Comparison of ENCODE assay signal across 29 cellular contexts in the genomic region with DNA sequence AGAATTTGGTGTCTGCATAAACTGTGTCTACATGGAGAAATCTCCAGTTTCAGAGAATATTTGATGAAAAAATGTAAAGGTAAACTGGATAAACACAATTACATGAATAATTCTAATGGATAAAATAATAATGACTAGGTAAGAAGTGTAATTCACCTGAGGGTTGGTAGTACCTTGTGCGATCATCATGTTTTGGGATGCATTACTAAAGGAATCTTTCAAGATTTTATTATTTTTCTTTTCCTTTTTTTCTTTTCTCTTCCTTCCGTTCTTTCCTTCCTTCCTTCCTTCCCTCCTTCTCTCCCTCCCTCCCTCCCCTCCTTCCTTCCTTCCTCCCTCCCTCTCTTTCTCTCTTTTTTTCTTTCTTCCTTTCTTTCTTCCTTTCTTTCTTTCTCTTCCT.
"Had no signal": no experiment of that assay in that cellular context is flagged by ENCODE, and none has a peak within 500 bp of the region (broad histone marks: within the 10 kb centered on the region; RNA-seq: fewer than 3 reads in every experiment).

No MANE protein-coding gene starts in this region.

- H3K4me1 Mint-ChIP-seq: stimulated activated effector memory CD8-positive, alpha-beta T cell treated with anti-CD3 and anti-CD28 coated beads, Interleukin-12 subunit alpha, Interleukin-12 subunit beta, amount 100 ng/mL, for 72 hours; stimulated activated memory B cell treated with anti-CD40 and anti-IgM and Interleukin-4, amounts not matched to agents 10 μg/mL and 1 μg/mL and 100 μg/mL, for 72 hours; stimulated activated naive B cell treated with anti-CD40 and anti-IgM and Interleukin-4, amounts not matched to agents 10 μg/mL and 1 μg/mL and 100 μg/mL, for 72 hours; stimulated activated naive CD8-positive, alpha-beta T cell treated with anti-CD3 and anti-CD28 coated beads, Interleukin-15, amount 100 ng/mL, for 72 hours had no signal

- H3K4me3 Mint-ChIP-seq: stimulated activated effector memory CD8-positive, alpha-beta T cell treated with anti-CD3 and anti-CD28 coated beads, Interleukin-12 subunit alpha, Interleukin-12 subunit beta, amount 100 ng/mL, for 72 hours; stimulated activated memory B cell treated with anti-CD40 and anti-IgM and Interleukin-4, amounts not matched to agents 10 μg/mL and 1 μg/mL and 100 μg/mL, for 72 hours; stimulated activated naive B cell treated with anti-CD40 and anti-IgM and Interleukin-4, amounts not matched to agents 10 μg/mL and 1 μg/mL and 100 μg/mL, for 72 hours; stimulated activated naive CD8-positive, alpha-beta T cell treated with anti-CD3 and anti-CD28 coated beads, Interleukin-15, amount 100 ng/mL, for 72 hours; stimulated activated naive CD8-positive, alpha-beta T cell treated with anti-CD3 and anti-CD28 coated beads, Interleukin-15, Interleukin-2, amounts not matched to agents 100 ng/mL and 50 ng/mL, for 24 hours; type B pancreatic cell had no signal

- H3K9me3 Mint-ChIP-seq: stimulated activated naive CD8-positive, alpha-beta T cell treated with anti-CD3 and anti-CD28 coated beads, Interleukin-15, amount 100 ng/mL, for 72 hours had no signal

- H3K27me3 Mint-ChIP-seq: stimulated activated memory B cell treated with anti-CD40 and anti-IgM and Interleukin-4, amounts not matched to agents 10 μg/mL and 1 μg/mL and 100 μg/mL, for 72 hours; stimulated activated naive B cell treated with anti-CD40 and anti-IgM and Interleukin-4, amounts not matched to agents 10 μg/mL and 1 μg/mL and 100 μg/mL, for 72 hours; stimulated activated naive CD8-positive, alpha-beta T cell treated with anti-CD3 and anti-CD28 coated beads, Interleukin-15, amount 100 ng/mL, for 72 hours; stimulated activated naive CD8-positive, alpha-beta T cell treated with anti-CD3 and anti-CD28 coated beads, Interleukin-15, Interleukin-2, amounts not matched to agents 100 ng/mL and 50 ng/mL, for 24 hours; type B pancreatic cell had no signal

- H3K36me3 Mint-ChIP-seq: stimulated activated effector memory CD8-positive, alpha-beta T cell treated with anti-CD3 and anti-CD28 coated beads, Interleukin-12 subunit alpha, Interleukin-12 subunit beta, amount 100 ng/mL, for 72 hours; stimulated activated memory B cell treated with anti-CD40 and anti-IgM and Interleukin-4, amounts not matched to agents 10 μg/mL and 1 μg/mL and 100 μg/mL, for 72 hours; stimulated activated naive B cell treated with anti-CD40 and anti-IgM and Interleukin-4, amounts not matched to agents 10 μg/mL and 1 μg/mL and 100 μg/mL, for 72 hours had no signal

- H3K9me3 ChIP-seq: stomach, suprapubic skin, testis, thoracic aorta, thyroid gland, tibial artery, transverse colon, upper lobe of left lung, upper lobe of right lung, uterus, vagina had no signal

- H3K36me3 ChIP-seq: stomach, suprapubic skin, thoracic aorta, thyroid gland, tibial artery, tibial nerve, transverse colon, upper lobe of left lung, upper lobe of right lung, uterus, vagina had no signal

- H3K27ac ChIP-seq: stomach, suprapubic skin, testis, thoracic aorta, thyroid gland, tibial artery, tibial nerve, transverse colon, upper lobe of left lung, upper lobe of right lung, uterus, vagina had no signal

- H3K27ac Mint-ChIP-seq: stimulated activated effector memory CD8-positive, alpha-beta T cell treated with anti-CD3 and anti-CD28 coated beads, Interleukin-12 subunit alpha, Interleukin-12 subunit beta, amount 100 ng/mL, for 72 hours; stimulated activated memory B cell treated with anti-CD40 and anti-IgM and Interleukin-4, amounts not matched to agents 10 μg/mL and 1 μg/mL and 100 μg/mL, for 72 hours; stimulated activated naive B cell treated with anti-CD40 and anti-IgM and Interleukin-4, amounts not matched to agents 10 μg/mL and 1 μg/mL and 100 μg/mL, for 72 hours; stimulated activated naive CD8-positive, alpha-beta T cell treated with anti-CD3 and anti-CD28 coated beads, Interleukin-15, Interleukin-2, amounts not matched to agents 100 ng/mL and 50 ng/mL, for 24 hours; type B pancreatic cell had no signal

- DNase-seq: stimulated activated CD4-positive, alpha-beta T cell treated with anti-CD3 and anti-CD28 coated beads, Interleukin-2, amount 100 ng/mL, for 48 hours; stimulated activated CD4-positive, alpha-beta T cell treated with anti-CD3 and anti-CD28 coated beads, Interleukin-4, amount 100 ng/mL, for 1 hour; stimulated activated CD4-positive, alpha-beta T cell treated with anti-CD3 and anti-CD28 coated beads, Interleukin-4, amount 100 ng/mL, for 24 hours; stimulated activated CD4-positive, alpha-beta T cell treated with anti-CD3 and anti-CD28 coated beads, Interleukin-4, amount 100 ng/mL, for 4 hours; stimulated activated CD8-positive, alpha-beta memory T cell treated with anti-CD3 and anti-CD28 coated beads, Interleukin-4, amount 100 ng/mL, for 48 hours; stimulated activated naive B cell treated with anti-CD40 and anti-IgM and Interleukin-4, amounts not matched to agents 10 μg/mL and 1 μg/mL and 100 μg/mL, for 72 hours; stimulated activated naive CD4-positive, alpha-beta T cell; stimulated activated naive CD4-positive, alpha-beta T cell treated with Interleukin-2 at 50 U/mL for 16 hours; stimulated activated naive CD8-positive, alpha-beta T cell treated with anti-CD3 and anti-CD28 coated beads, Interleukin-15, amount 100 ng/mL, for 72 hours; stimulated activated naive CD8-positive, alpha-beta T cell treated with anti-CD3 and anti-CD28 coated beads, Interleukin-15, Interleukin-2, amounts not matched to agents 100 U/mL and 50 U/mL, for 24 hours; stomach; substantia nigra; testis; thyroid gland; tibial artery; transverse colon; trophoblast cell; upper lobe of left lung; upper lobe of right lung; uterus had no signal

- FAIRE-seq: urothelium cell line had no signal

- H3K4me1 ChIP-seq: stomach, suprapubic skin, thyroid gland, tibial artery, tibial nerve, transverse colon, upper lobe of left lung, upper lobe of right lung, uterus, vagina had no signal

- H3K27me3 ChIP-seq: stomach, suprapubic skin, testis, thyroid gland, tibial artery, tibial nerve, transverse colon, upper lobe of left lung, upper lobe of right lung, uterus, vagina had no signal

- H3K4me3 ChIP-seq: stomach, suprapubic skin, testis, thoracic aorta, thyroid gland, tibial artery, tibial nerve, transverse colon, upper lobe of left lung, upper lobe of right lung, uterus, vagina had no signal

- ATAC-seq: stimulated activated effector memory CD8-positive, alpha-beta T cell treated with anti-CD3 and anti-CD28 coated beads, Interleukin-12 subunit alpha, Interleukin-12 subunit beta, amount 100 ng/mL, for 72 hours; stimulated activated memory B cell treated with anti-CD40 and anti-IgM and Interleukin-4, amounts not matched to agents 10 μg/mL and 1 μg/mL and 100 μg/mL, for 72 hours; stimulated activated naive B cell treated with anti-CD40 and anti-IgM and Interleukin-4, amounts not matched to agents 10 μg/mL and 1 μg/mL and 100 μg/mL, for 72 hours; stimulated activated naive CD8-positive, alpha-beta T cell treated with anti-CD3 and anti-CD28 coated beads, Interleukin-15, amount 100 ng/mL, for 72 hours; stimulated activated naive CD8-positive, alpha-beta T cell treated with anti-CD3 and anti-CD28 coated beads, Interleukin-15, Interleukin-2, amounts not matched to agents 100 U/mL and 50 U/mL, for 24 hours; upper lobe of right lung had no signal
